Comparison of ENCODE assay signal across 8 cellular contexts in the genomic region with DNA sequence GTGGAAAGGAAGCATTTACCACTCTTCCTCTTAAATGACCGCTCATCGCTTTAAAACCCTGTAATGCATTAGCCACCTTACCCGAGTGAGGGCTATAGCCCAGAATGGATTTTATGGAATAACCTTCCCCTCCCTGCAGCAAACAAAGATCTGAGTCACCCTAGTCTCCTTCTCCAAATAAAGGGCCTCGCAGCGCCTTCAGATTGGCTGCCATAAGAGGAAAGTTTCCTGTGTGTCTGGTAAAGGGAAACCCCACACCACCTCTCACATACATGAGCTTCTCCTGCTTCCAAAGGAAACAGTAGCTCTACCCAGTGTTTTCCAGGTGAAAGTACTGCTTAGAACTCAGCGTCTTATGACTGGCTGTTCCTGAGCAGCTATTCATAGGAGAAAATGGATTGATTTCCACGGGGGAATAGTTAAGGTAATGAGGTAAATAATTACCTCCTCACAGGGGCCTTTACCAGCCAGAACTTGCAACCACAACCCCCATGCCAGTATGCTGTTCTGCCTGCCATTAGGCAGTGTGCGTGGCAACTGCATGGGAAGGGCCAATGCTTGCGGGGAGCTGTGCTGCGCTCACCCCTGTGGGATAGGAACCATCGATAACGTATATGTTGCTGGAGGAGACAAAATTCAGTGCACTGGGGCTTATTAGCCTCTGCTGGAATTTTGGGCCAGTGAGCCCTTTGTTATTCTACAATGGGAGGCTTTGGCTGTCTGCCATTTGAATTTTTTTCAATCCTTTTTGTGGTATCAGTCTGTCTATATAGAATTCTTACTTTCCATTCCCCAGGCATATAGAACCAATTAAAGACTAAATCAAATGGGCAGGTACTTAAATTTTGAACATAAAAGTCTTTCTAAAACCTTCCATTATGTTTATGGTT. TPM values are rescaled to one million over a fixed set of nuclear protein-coding genes. Genes with fewer than 3 reads are reported as not detected.
DNase-seq lines count a peak whose midpoint lies in the region; ATAC-seq and TF ChIP-seq lines count a peak whose summit lies in the region.

No MANE protein-coding gene starts in this region.

- H3K4me3 Mint-ChIP-seq in Caco-2 (ENCODE audit: unreplicated experiment): no peak overlapping the region
- H3K4me3 Mint-ChIP-seq in osteocyte (ENCODE audit: unreplicated experiment): no peak overlapping the region
- H3K4me3 Mint-ChIP-seq in activated naive CD4-positive, alpha-beta T cell treated with anti-CD3 and anti-CD28 coated beads, Interleukin-2, amount 10 ng/mL, durations not matched to agents 7 days and 5 days: no peak overlapping the region
- H3K4me3 Mint-ChIP-seq in activated T-helper 17 cell treated with anti-CD3 and anti-CD28 coated beads, Interleukin-2, amount 50 U/mL, for 72 hours: no peak overlapping the region

- peak in 1 of 2 experiments; percentile 41 for DNase-seq in Caco-2
- DNase-seq in SJSA1 (ENCODE audit: low read depth in 1 of 2, low spot score in 2 of 2): peak; percentile 59 to 61
- peak; percentile 76 for DNase-seq in fibroblast of the aortic adventitia (ENCODE audit: low read depth)
- DNase-seq in osteocyte (ENCODE audit: extremely low spot score, unreplicated experiment): no peak
- DNase-seq in activated naive CD4-positive, alpha-beta T cell treated with anti-CD3 and anti-CD28 coated beads, Interleukin-2, amount 10 ng/mL, durations not matched to agents 7 days and 5 days: no peak
- no peak for DNase-seq in NCI-H187 treated with DMSO at 0.1 percent for 48 hours (lab: John Stamatoyannopoulos, UW)
- DNase-seq in MM.1S: no peak

- H3K36me3 Mint-ChIP-seq in Caco-2 (ENCODE audit: insufficient read depth, unreplicated experiment) (peaks cover 86% of the 10 kb centered on the region), osteocyte (ENCODE audit: unreplicated experiment) (peaks cover 54% of the 10 kb centered on the region)
- H3K36me3 Mint-ChIP-seq in activated naive CD4-positive, alpha-beta T cell treated with anti-CD3 and anti-CD28 coated beads, Interleukin-2, amount 10 ng/mL, durations not matched to agents 7 days and 5 days: peaks cover 42% of the 10 kb centered on the region
- H3K36me3 Mint-ChIP-seq in activated T-helper 17 cell treated with anti-CD3 and anti-CD28 coated beads, Interleukin-2, amount 50 U/mL, for 72 hours (ENCODE audit: low read depth): peaks cover 79% of the 10 kb centered on the region

- peak overlapping the region; percentile 14 for H3K27ac Mint-ChIP-seq in Caco-2 (ENCODE audit: unreplicated experiment)
- H3K27ac Mint-ChIP-seq in osteocyte (ENCODE audit: unreplicated experiment): peak overlapping the region; percentile 79
- H3K27ac Mint-ChIP-seq in activated naive CD4-positive, alpha-beta T cell treated with anti-CD3 and anti-CD28 coated beads, Interleukin-2, amount 10 ng/mL, durations not matched to agents 7 days and 5 days: no peak overlapping the region
- H3K27ac Mint-ChIP-seq in activated T-helper 17 cell treated with anti-CD3 and anti-CD28 coated beads, Interleukin-2, amount 50 U/mL, for 72 hours: no peak overlapping the region

- TF ChIP-seq CTCF in Caco-2 (IDR thresholded peaks at IDR 0.05; ENCODE audit: insufficient read depth in 1 of 2, low read depth in 1 of 2, low read length in 1 of 2, severe bottlenecking in 1 of 2, unreplicated experiment in 1 of 2): no peak
- TF ChIP-seq CTCF in fibroblast of the aortic adventitia (IDR thresholded peaks at IDR 0.05; ENCODE audit: insufficient read depth, low read length): no peak
- TF ChIP-seq CTCF in osteocyte (IDR thresholded peaks at IDR 0.05): no peak
- no peak for TF ChIP-seq CTCF in MM.1S (IDR thresholded peaks at IDR 0.05; ENCODE audit: low read length)

- no peak overlapping the region for H2AFZ ChIP-seq in MM.1S (ENCODE audit: low read length)

- intact Hi-C loops in Caco-2 (cut with micrococcal nuclease; ENCODE audit: unreplicated experiment): loop anchor here (1.0 to 5.0 kb wide), 2 partner anchors 114 to 124 kb away; no protein-coding TSS in a partner anchor

- no peak overlapping the region for H3K4me2 ChIP-seq in MM.1S (ENCODE audit: low read depth, low read length)

- H3K4me1 Mint-ChIP-seq in Caco-2 (ENCODE audit: low read depth, unreplicated experiment) (peaks cover 15% of the 10 kb centered on the region), osteocyte (ENCODE audit: unreplicated experiment) (peaks cover 26% of the 10 kb centered on the region)
- H3K4me1 Mint-ChIP-seq in activated naive CD4-positive, alpha-beta T cell treated with anti-CD3 and anti-CD28 coated beads, Interleukin-2, amount 10 ng/mL, durations not matched to agents 7 days and 5 days: no peaks in the 10 kb centered on the region
- H3K4me1 Mint-ChIP-seq in activated T-helper 17 cell treated with anti-CD3 and anti-CD28 coated beads, Interleukin-2, amount 50 U/mL, for 72 hours: no peaks in the 10 kb centered on the region

- H3K27ac ChIP-seq in SJSA1 (peak overlapping the region; percentile 40; the same call in 1 of the 2 replicates), MM.1S (ENCODE audit: low read length) (no peak overlapping the region)

- H3K9me2 ChIP-seq in MM.1S (replicated peaks; ENCODE audit: insufficient read depth, low read length): no peaks in the 10 kb centered on the region

- CTCF ChIA-PET in Caco-2 (lab: Charles Lee): interaction anchor here (0.6 to 0.9 kb wide), 3 partner anchors 12 to 114 kb away, joined by 3 to 6 read pairs (median 3); no protein-coding TSS in a partner anchor
- CTCF ChIA-PET in activated naive CD4-positive, alpha-beta T cell treated with anti-CD3 and anti-CD28 coated beads, Interleukin-2, amount 10 ng/mL, durations not matched to agents 7 days and 5 days (lab: Charles Lee): no interaction called here

- POLR2A ChIA-PET in Caco-2 (lab: Charles Lee): interaction anchor here (0.5 kb wide), 1 partner anchor 116 kb away, joined by 3 read pairs; no protein-coding TSS in a partner anchor

- H3K4me3 ChIP-seq in Caco-2 (ENCODE audit: low read depth, low read length) (no peak overlapping the region), SJSA1 (no peak overlapping the region), fibroblast of the aortic adventitia (ENCODE audit: low read depth, low read length) (no peak overlapping the region), MM.1S (ENCODE audit: low read length) (no peak overlapping the region)

- no peak for ATAC-seq in activated T-helper 17 cell treated with anti-CD3 and anti-CD28 coated beads, Interleukin-2, amount 50 U/mL, for 72 hours (replicated peaks)

- peaks cover 12% of the 10 kb centered on the region for H3K36me3 ChIP-seq in Caco-2 (ENCODE audit: control insufficient read depth, insufficient read depth, low read length)
- H3K36me3 ChIP-seq in SJSA1: peaks cover 29% of the 10 kb centered on the region
- H3K36me3 ChIP-seq in MM.1S (replicated peaks; ENCODE audit: insufficient read depth, low read length): no peaks in the 10 kb centered on the region

- BruUV-seq in Caco-2 (replicated peaks; lab: Mats Ljungman, UMichigan): no TSS peak

- no peaks in the 10 kb centered on the region for H3K9me3 Mint-ChIP-seq in Caco-2 (ENCODE audit: unreplicated experiment)
- H3K9me3 Mint-ChIP-seq in osteocyte (ENCODE audit: unreplicated experiment): no peaks in the 10 kb centered on the region
- no peaks in the 10 kb centered on the region for H3K9me3 Mint-ChIP-seq in activated naive CD4-positive, alpha-beta T cell treated with anti-CD3 and anti-CD28 coated beads, Interleukin-2, amount 10 ng/mL, durations not matched to agents 7 days and 5 days
- H3K9me3 Mint-ChIP-seq in activated T-helper 17 cell treated with anti-CD3 and anti-CD28 coated beads, Interleukin-2, amount 50 U/mL, for 72 hours: no peaks in the 10 kb centered on the region

- H3K9ac ChIP-seq in MM.1S (ENCODE audit: low read length): no peak overlapping the region

- H3K79me2 ChIP-seq in MM.1S (ENCODE audit: low read length): no peaks in the 10 kb centered on the region

- no peaks in the 10 kb centered on the region for H3F3A ChIP-seq in MM.1S (ENCODE audit: insufficient read depth, low read length)

- peaks cover 5% of the 10 kb centered on the region; the same call in 1 of the 2 replicates for H3K4me1 ChIP-seq in Caco-2
- H3K4me1 ChIP-seq in SJSA1 (replicated peaks): peaks cover 21% of the 10 kb centered on the region
- no peaks in the 10 kb centered on the region for H3K4me1 ChIP-seq in MM.1S (ENCODE audit: low read length)

- H4K20me1 ChIP-seq in MM.1S (ENCODE audit: insufficient read depth, low read length): no peaks in the 10 kb centered on the region

- H3K27me3 Mint-ChIP-seq in Caco-2 (ENCODE audit: insufficient read depth, unreplicated experiment): no peaks in the 10 kb centered on the region
- no peaks in the 10 kb centered on the region for H3K27me3 Mint-ChIP-seq in osteocyte (ENCODE audit: unreplicated experiment)
- no peaks in the 10 kb centered on the region for H3K27me3 Mint-ChIP-seq in activated naive CD4-positive, alpha-beta T cell treated with anti-CD3 and anti-CD28 coated beads, Interleukin-2, amount 10 ng/mL, durations not matched to agents 7 days and 5 days
- H3K27me3 Mint-ChIP-seq in activated T-helper 17 cell treated with anti-CD3 and anti-CD28 coated beads, Interleukin-2, amount 50 U/mL, for 72 hours: no peaks in the 10 kb centered on the region

- H3K27me3 ChIP-seq in Caco-2 (replicated peaks; ENCODE audit: control insufficient read depth, insufficient read depth, low read length) (no peaks in the 10 kb centered on the region), SJSA1 (replicated peaks) (no peaks in the 10 kb centered on the region), MM.1S (replicated peaks; ENCODE audit: insufficient read depth, low read length) (no peaks in the 10 kb centered on the region)

- H3K9me3 ChIP-seq in Caco-2 (no peaks in the 10 kb centered on the region), SJSA1 (replicated peaks) (no peaks in the 10 kb centered on the region), MM.1S (replicated peaks; ENCODE audit: insufficient read depth, low read length) (no peaks in the 10 kb centered on the region)

RNA-seq across cellular contexts. Expression of gene PPP2R1B, which starts 47.5 kb away (rescaled TPM):
- total RNA-seq in Caco-2 (2022) (109 and 114 TPM in 2 replicates), fibroblast of the aortic adventitia (ENCODE audit: low replicate concordance) (18.4 and 27.1 TPM in 2 replicates), osteocyte (25.2 and 26.0 TPM in 2 replicates)
- 29.7 and 40.8 TPM in 2 replicates for total RNA-seq in SJSA1 (2014; rRNA removed; shearing (Covaris generic))
- total RNA-seq in activated T-helper 17 cell treated with anti-CD3 and anti-CD28 coated beads, Interleukin-2, amount 50 U/mL, for 72 hours: 10 to 100 TPM; 46.9 to 72.6 TPM

Comparison
In these comparisons a context has a peak if more than half of its experiments do, and no peak if none do; other contexts are left out.
1. DNase-seq: peak in SJSA1 (2 of 2) and fibroblast of the aortic adventitia (single experiment); none in osteocyte (single experiment), activated naive CD4-positive, alpha-beta T cell treated with anti-CD3 and anti-CD28 coated beads, Interleukin-2, amount 10 ng/mL, durations not matched to agents 7 days and 5 days (single experiment), NCI-H187 treated with DMSO at 0.1 percent for 48 hours (single experiment) and MM.1S (single experiment).
2. H3K27ac Mint-ChIP-seq: peak in Caco-2 (single experiment) and osteocyte (single experiment); none in activated naive CD4-positive, alpha-beta T cell treated with anti-CD3 and anti-CD28 coated beads, Interleukin-2, amount 10 ng/mL, durations not matched to agents 7 days and 5 days (single experiment) and activated T-helper 17 cell treated with anti-CD3 and anti-CD28 coated beads, Interleukin-2, amount 50 U/mL, for 72 hours (single experiment).